In genomic region chr6:52726741-52727535, GRCh38 we compare ENCODE assay signal across 20 cellular contexts. TPM values are rescaled to one million over a fixed set of nuclear protein-coding genes. Genes with fewer than 3 reads are reported as not detected.
A peak's percentile ranks its signal among the peaks of the same experiment; 100 is the strongest.
DNase-seq lines count a peak whose midpoint lies in the region; ATAC-seq and TF ChIP-seq lines count a peak whose summit lies in the region.
"Had no signal": no experiment of that assay in that cellular context is flagged by ENCODE, and none has a peak within 500 bp of the region (broad histone marks: within the 10 kb centered on the region; RNA-seq: fewer than 3 reads in every experiment).

No MANE protein-coding gene starts in this region.

- CTCF ChIA-PET in PC-3 (lab: Charles Lee): no interaction called here

- H3K27ac ChIP-seq in HUES48 (ENCODE audit: low read depth, low read length): peak overlapping the region; percentile 50
- H3K27ac ChIP-seq in PC-3 (ENCODE audit: low read length): peak overlapping the region; percentile 94
- peak overlapping the region; percentile 52 to 83 (median 64) for H3K27ac ChIP-seq in transverse colon
- H3K27ac ChIP-seq: left lung had no signal

- no peaks in the 10 kb centered on the region for H4K20me1 ChIP-seq in PC-3 (ENCODE audit: low read length)

- H2AFZ ChIP-seq in PC-3 (ENCODE audit: low read length): no peak overlapping the region

- H3K4me3 ChIP-seq in HUES48 (ENCODE audit: low read depth, low read length): no peak overlapping the region
- no peak overlapping the region for H3K4me3 ChIP-seq in PC-3 (ENCODE audit: low read length)
- no peak overlapping the region for H3K4me3 ChIP-seq in epithelial cell of proximal tubule (ENCODE audit: low read depth, low read length)
- H3K4me3 ChIP-seq in transverse colon: no peak overlapping the region
- H3K4me3 ChIP-seq: coronary artery, left lung had no signal

- H3K36me3 ChIP-seq in HUES48 (ENCODE audit: control insufficient read depth, insufficient read depth, low read length): no peaks in the 10 kb centered on the region
- no peaks in the 10 kb centered on the region for H3K36me3 ChIP-seq in PC-3 (ENCODE audit: low read depth, low read length)
- H3K36me3 ChIP-seq in transverse colon: no peaks in the 10 kb centered on the region
- H3K36me3 ChIP-seq: left lung had no signal

- 64 to 82% methylated on average over 6 to 15 of the region's 15 CpGs for WGBS in transverse colon (ENCODE audit: low coverage in 1 of 2), 2 donors

- H3K9me3 ChIP-seq in HUES48 (ENCODE audit: control insufficient read depth, insufficient read depth, low read length): no peaks in the 10 kb centered on the region
- H3K9me3 ChIP-seq in PC-3 (ENCODE audit: low read length): no peaks in the 10 kb centered on the region
- H3K9me3 ChIP-seq in transverse colon: no peaks in the 10 kb centered on the region
- H3K9me3 ChIP-seq: left lung had no signal

- H3F3A ChIP-seq in PC-3 (ENCODE audit: low read length, unreplicated experiment): peaks cover 12% of the 10 kb centered on the region

- H3K9ac ChIP-seq in HUES48 (ENCODE audit: low read depth, low read length) (no peak overlapping the region), PC-3 (ENCODE audit: low read length) (no peak overlapping the region)

- ATAC-seq in PC-3 (no peak), HG03565 (IDR thresholded peaks at IDR 0.05; ENCODE audit: unreplicated experiment) (no peak)
- ATAC-seq: activated CD4-positive, CD25-positive, alpha-beta regulatory T cell treated with anti-CD3 and anti-CD28 coated beads, Interleukin-2, amount 50 U/mL, for 24 hours; activated naive CD4-positive, alpha-beta T cell treated with anti-CD3 and anti-CD28 coated beads, Interleukin-2, amount 50 U/mL, for 72 hours; left lung; right cardiac atrium; stimulated activated naive CD8-positive, alpha-beta T cell treated with anti-CD3 and anti-CD28 coated beads, Interleukin-15, Interleukin-2, amounts not matched to agents 100 U/mL and 50 U/mL, for 24 hours had no signal

- H3K4me1 ChIP-seq in HUES48 (ENCODE audit: control insufficient read depth, insufficient read depth, low read length) (peaks cover 23% of the 10 kb centered on the region), PC-3 (ENCODE audit: insufficient read depth, low read length) (peaks cover 48% of the 10 kb centered on the region), transverse colon (peaks cover 3 to 21% (median 12%) of the 10 kb centered on the region in 4 donors)

- POLR2A ChIA-PET in PC-3 (lab: Charles Lee; ENCODE audit: unreplicated experiment): no interaction called here

- H3K27me3 ChIP-seq in HUES48 (ENCODE audit: control insufficient read depth, insufficient read depth, low read length) (no peaks in the 10 kb centered on the region), PC-3 (ENCODE audit: low read length) (no peaks in the 10 kb centered on the region), transverse colon (no peaks in the 10 kb centered on the region)
- H3K27me3 ChIP-seq: left lung had no signal

- TF ChIP-seq CTCF in PC-3 (conservative IDR thresholded peaks at IDR 0.05; ENCODE audit: low read depth, low read length) (no peak), epithelial cell of proximal tubule (conservative IDR thresholded peaks at IDR 0.05; ENCODE audit: low read depth, low read length) (no peak), transverse colon (IDR thresholded peaks at IDR 0.05) (no peak)

- intact Hi-C loops in PC-3 (cut with micrococcal nuclease) (loop anchor here (5.0 to 10.0 kb wide), 2 partner anchors 158 to 270 kb away; partner anchors contain the start of gene GSTA4), transverse colon (cut with DNase I; ENCODE audit: low total_unique reads) (no loop called here)

- BruUV-seq in PC-3 (replicated peaks; lab: Mats Ljungman, UMichigan): no TSS peak

- DNase-seq in PC-3 (peak; percentile 19), epithelial cell of proximal tubule (ENCODE audit: low read depth) (peak; percentile 80), transverse colon (no peak), COR-L47 (lab: John Stamatoyannopoulos, UW) (no peak), DMS79 treated with DMSO at 0.1 percent for 48 hours (lab: John Stamatoyannopoulos, UW) (no peak)
- DNase-seq: foreskin melanocyte; left lung; NCI-H2029; nucleus accumbens; OCI-M1; right cardiac atrium; stimulated activated naive CD8-positive, alpha-beta T cell treated with anti-CD3 and anti-CD28 coated beads, Interleukin-15, Interleukin-2, amounts not matched to agents 100 U/mL and 50 U/mL, for 24 hours had no signal

- no peak for TF ChIP-seq EP300 in transverse colon (IDR thresholded peaks at IDR 0.05; ENCODE audit: low read depth)

- no peak for TF ChIP-seq POLR2A in transverse colon (IDR thresholded peaks at IDR 0.05)

- in situ Hi-C loops in transverse colon (cut with MboI; ENCODE audit: low pct_ligation_motif_present in 1 of 4, low pct_unique_long_range_greater_than_20kb in 1 of 4, low sequenced_read_pairs in 3 of 4): no loop called here

- peak overlapping the region; percentile 39; the same call in 1 of the 2 replicates for H3K4me2 ChIP-seq in PC-3 (ENCODE audit: low read length)

- H3K9me2 ChIP-seq in PC-3 (replicated peaks; ENCODE audit: low read length): no peaks in the 10 kb centered on the region

- no peaks in the 10 kb centered on the region for H3K79me2 ChIP-seq in PC-3 (ENCODE audit: low read length)

RNA-seq across cellular contexts. Expression of gene GSTA2, which starts 36.3 kb away (rescaled TPM):
- total RNA-seq in PC-3 (2014; rRNA removed): not detected in 2 replicates
- not detected in 2 replicates for total RNA-seq in epithelial cell of proximal tubule
- under 1 TPM in 1 of 4 donors, not detected in 3; 1.00 TPM for total RNA-seq in transverse colon
- total RNA-seq: activated CD8-positive, alpha-beta memory T cell treated with anti-CD3 and anti-CD28 coated beads for 36 hours; activated naive CD4-positive, alpha-beta T cell treated with anti-CD3 and anti-CD28 coated beads, Interleukin-2, amount 50 U/mL, for 72 hours; B cell; NCI-H460; right cardiac atrium had no signal

RNA-seq across cellular contexts. Expression of gene TMEM14A, which starts 56.0 kb away (rescaled TPM):
- total RNA-seq in PC-3 (2014; rRNA removed) (54.7 and 65.4 TPM in 2 replicates), epithelial cell of proximal tubule (51.8 and 61.6 TPM in 2 replicates), transverse colon (10 to 100 TPM in 3 of 4 donors, not detected in 1; 12.5 to 35.8 (median 19.4) TPM)

Comparison
In these comparisons a context has a peak if more than half of its experiments do, and no peak if none do; other contexts are left out.
1. DNase-seq: peak in PC-3 (single experiment) and epithelial cell of proximal tubule (single experiment); none in transverse colon (single experiment), COR-L47 (single experiment) and DMS79 treated with DMSO at 0.1 percent for 48 hours (single experiment).
2. Peak in every context shown above with its lines, with median percentiles within 50 percentile points of each other: H3K27ac ChIP-seq.